Comparison of ENCODE assay signal across 15 cellular contexts in genomic region chr6:13846841-13847240, GRCh38. TPM values are rescaled to one million over a fixed set of nuclear protein-coding genes. Genes with fewer than 3 reads are reported as not detected.
DNase-seq lines count a peak whose midpoint lies in the region; ATAC-seq and TF ChIP-seq lines count a peak whose summit lies in the region.
"Had no signal": no experiment of that assay in that cellular context is flagged by ENCODE, and none has a peak within 500 bp of the region (broad histone marks: within the 10 kb centered on the region; RNA-seq: fewer than 3 reads in every experiment).

No MANE protein-coding gene starts in this region.

- no peak for ATAC-seq in Right ventricle myocardium superior (ENCODE audit: poor library complexity)
- ATAC-seq in GM21367 (IDR thresholded peaks at IDR 0.05; ENCODE audit: unreplicated experiment): no peak
- ATAC-seq: psoas muscle had no signal

- 0 out of 2 replicates have a peak, but pooled peaks cover 5% of the 10 kb centered on the region for H3K27me3 ChIP-seq in OCI-LY1 (ENCODE audit: insufficient read depth, low read length)
- no peaks in the 10 kb centered on the region for H3K27me3 ChIP-seq in esophagus muscularis mucosa
- H3K27me3 ChIP-seq: SJSA1 had no signal

- no peaks in the 10 kb centered on the region for H3K9me2 ChIP-seq in OCI-LY1 (ENCODE audit: low read depth, low read length)

- H3K36me3 Mint-ChIP-seq in type B pancreatic cell: no peaks in the 10 kb centered on the region
- H3K36me3 Mint-ChIP-seq: activated naive CD8-positive, alpha-beta T cell had no signal

- no peak overlapping the region for H2AFZ ChIP-seq in OCI-LY1 (ENCODE audit: low read length)

- H3K27ac ChIP-seq in OCI-LY1 (ENCODE audit: low read depth, low read length, poor library complexity, severe bottlenecking) (no peak overlapping the region), esophagus muscularis mucosa (replicated peaks in 1 of 4) (no peak overlapping the region)
- H3K27ac ChIP-seq: psoas muscle, SJSA1 had no signal

- no peak overlapping the region for H3K4me3 ChIP-seq in OCI-LY1 (ENCODE audit: low read depth, low read length, poor library complexity, severe bottlenecking)
- H3K4me3 ChIP-seq in esophagus muscularis mucosa: no peak overlapping the region
- H3K4me3 ChIP-seq: psoas muscle, SJSA1 had no signal

- no peaks in the 10 kb centered on the region for H3F3A ChIP-seq in OCI-LY1 (ENCODE audit: insufficient read depth, low read length)

- TF ChIP-seq CTCF in OCI-LY1 (IDR thresholded peaks at IDR 0.05; ENCODE audit: low read length) (peak; percentile 14; the same call in 1 of the 2 replicates), esophagus muscularis mucosa (IDR thresholded peaks at IDR 0.05) (no peak), type B pancreatic cell (conservative IDR thresholded peaks at IDR 0.05) (peak; percentile 63)

- peaks cover 11% of the 10 kb centered on the region for H3K4me1 Mint-ChIP-seq in type B pancreatic cell (ENCODE audit: unreplicated experiment)

- 78% methylated on average over 13 of the region's 13 CpGs for WGBS in esophagus muscularis mucosa

- DNase-seq in activated CD4-positive, alpha-beta T cell treated with anti-CD3 and anti-CD28 coated beads for 48 hours: peak; percentile 8
- DNase-seq in activated CD4-positive, alpha-beta T cell treated with anti-CD3 and anti-CD28 coated beads, Interleukin-2, amount 50 U/mL, for 4 hours: no peak
- DNase-seq in esophagus muscularis mucosa (ENCODE audit: extremely low spot score) (peak; percentile 55), type B pancreatic cell (ENCODE audit: extremely low spot score, unreplicated experiment) (no peak), Right ventricle myocardium superior (no peak), hepatic stellate cell (ENCODE audit: low spot score) (no peak)
- DNase-seq: DMS53; islet precursor cell; NCI-H1092; psoas muscle; stimulated activated CD4-positive, alpha-beta T cell treated with anti-CD3 and anti-CD28 coated beads, Interleukin-2, amount 100 ng/mL, for 24 hours had no signal

- intact Hi-C loops in esophagus muscularis mucosa (cut with DNase I): no loop called here
- intact Hi-C loops in Right ventricle myocardium superior (cut with DNase I): no loop called here

- no peak for TF ChIP-seq EP300 in esophagus muscularis mucosa (IDR thresholded peaks at IDR 0.05)

- H3K79me2 ChIP-seq in OCI-LY1 (ENCODE audit: insufficient read depth, low read length): no peaks in the 10 kb centered on the region

- H3K4me2 ChIP-seq in OCI-LY1 (ENCODE audit: low read length): no peak overlapping the region

- H3K27ac Mint-ChIP-seq in type B pancreatic cell: no peak overlapping the region
- H3K27ac Mint-ChIP-seq: activated naive CD8-positive, alpha-beta T cell had no signal

- H3K27me3 Mint-ChIP-seq in type B pancreatic cell: no peaks in the 10 kb centered on the region

- no peaks in the 10 kb centered on the region for H3K9me3 Mint-ChIP-seq in type B pancreatic cell

- no peak for TF ChIP-seq POLR2A in esophagus muscularis mucosa (IDR thresholded peaks at IDR 0.05; ENCODE audit: low read depth)

- no peaks in the 10 kb centered on the region for H3K36me3 ChIP-seq in OCI-LY1 (ENCODE audit: insufficient read depth, low read length)
- H3K36me3 ChIP-seq in esophagus muscularis mucosa: no peaks in the 10 kb centered on the region
- H3K36me3 ChIP-seq: SJSA1 had no signal

- no peaks in the 10 kb centered on the region for H4K20me1 ChIP-seq in OCI-LY1 (ENCODE audit: insufficient read depth, low read length)

- no peak overlapping the region for H3K9ac ChIP-seq in OCI-LY1 (ENCODE audit: low read length)

- no peaks in the 10 kb centered on the region for H3K9me3 ChIP-seq in OCI-LY1 (ENCODE audit: low read length)
- no peaks in the 10 kb centered on the region for H3K9me3 ChIP-seq in esophagus muscularis mucosa
- H3K9me3 ChIP-seq: psoas muscle, SJSA1 had no signal

- no peaks in the 10 kb centered on the region for H3K4me1 ChIP-seq in OCI-LY1 (ENCODE audit: insufficient read depth, low read length, severe bottlenecking)
- peaks cover 0 to 8% (median 4%) of the 10 kb centered on the region in 4 donors for H3K4me1 ChIP-seq in esophagus muscularis mucosa
- H3K4me1 ChIP-seq: psoas muscle, SJSA1 had no signal

- no peak overlapping the region for H3K4me3 Mint-ChIP-seq in type B pancreatic cell
- H3K4me3 Mint-ChIP-seq: activated naive CD8-positive, alpha-beta T cell had no signal

RNA-seq across cellular contexts. Expression of gene MCUR1, which starts 32.5 kb away (rescaled TPM):
- total RNA-seq in esophagus muscularis mucosa (10 to 100 TPM in 3 of 4 donors, 1 to 10 TPM in 1; 7.8 to 19.1 (median 17.9) TPM), type B pancreatic cell (ENCODE audit: low replicate concordance) (25.3 and 31.6 TPM in 2 replicates), Right ventricle myocardium superior (35.7 TPM)

Comparison
In these comparisons a context has a peak if more than half of its experiments do, and no peak if none do; other contexts are left out.
1. DNase-seq: peak in activated CD4-positive, alpha-beta T cell treated with anti-CD3 and anti-CD28 coated beads for 48 hours (single experiment) and esophagus muscularis mucosa (single experiment); none in activated CD4-positive, alpha-beta T cell treated with anti-CD3 and anti-CD28 coated beads, Interleukin-2, amount 50 U/mL, for 4 hours (0 of 2), type B pancreatic cell (single experiment), Right ventricle myocardium superior (single experiment) and hepatic stellate cell (single experiment).
2. CTCF ChIP-seq: peak in OCI-LY1 (single experiment) and type B pancreatic cell (single experiment); none in esophagus muscularis mucosa (0 of 3).